ENCODE assay signal across 8 cellular contexts in the genomic region with DNA sequence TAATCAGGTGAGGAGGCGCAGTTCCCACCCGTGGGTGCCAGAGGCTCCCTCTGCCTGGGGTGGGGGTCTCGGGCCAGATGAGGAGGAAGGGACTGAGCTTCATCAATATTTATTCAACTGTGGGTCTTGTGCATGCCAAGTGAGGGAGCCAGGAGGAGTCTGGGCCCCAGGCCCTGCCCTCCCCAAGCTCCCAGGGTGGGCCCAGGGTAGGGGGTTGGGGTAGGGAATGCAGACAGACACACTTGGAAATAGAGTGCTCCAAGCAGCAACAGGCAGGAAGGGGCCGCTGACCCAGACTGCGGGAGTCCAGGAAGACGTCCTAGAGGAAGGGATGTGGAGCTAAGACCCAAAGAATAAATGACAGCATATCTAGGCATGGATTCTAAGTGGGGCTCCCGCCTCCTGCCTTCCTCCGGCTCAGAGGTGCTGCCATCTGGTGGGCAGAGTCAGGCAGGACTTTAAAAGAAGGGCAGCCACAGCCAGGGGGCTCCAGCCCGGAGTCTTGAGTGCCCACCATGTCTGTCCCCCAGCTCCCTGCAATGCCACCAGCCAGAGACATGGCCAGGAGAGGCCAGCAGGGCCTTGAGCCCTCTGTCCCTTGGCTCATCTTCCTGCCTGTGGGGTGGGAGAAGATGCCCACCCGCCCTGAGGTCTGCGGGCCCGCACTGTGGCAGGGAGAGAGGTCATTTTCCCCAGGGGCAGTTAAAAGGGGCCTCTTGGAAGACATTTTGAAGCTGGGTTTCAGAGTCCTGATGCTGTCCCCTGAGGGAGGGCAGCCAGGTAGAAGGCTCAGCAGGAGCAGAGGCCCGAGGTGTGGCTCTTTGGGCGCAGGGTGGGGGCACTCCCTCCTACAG.
DNase-seq lines count a peak whose midpoint lies in the region; ATAC-seq and TF ChIP-seq lines count a peak whose summit lies in the region.

No MANE protein-coding gene starts in this region.

- no peaks in the 10 kb centered on the region for H3F3A ChIP-seq in OCI-LY1 (ENCODE audit: insufficient read depth, low read length)

- H3K9me3 ChIP-seq in OCI-LY1 (ENCODE audit: low read length) (no peaks in the 10 kb centered on the region), gastroesophageal sphincter (peaks cover 0 to 5% (median 0%) of the 10 kb centered on the region in 3 donors)

- 6 to 8% methylated on average over 3 of the region's 14 CpGs for WGBS in gastroesophageal sphincter (ENCODE audit: low coverage in 1 of 2), 2 donors

- no peaks in the 10 kb centered on the region for H3K9me2 ChIP-seq in OCI-LY1 (ENCODE audit: low read depth, low read length)

- no peak overlapping the region for H2AFZ ChIP-seq in OCI-LY1 (ENCODE audit: low read length)

- H3K27ac ChIP-seq in OCI-LY1 (ENCODE audit: low read depth, low read length, poor library complexity, severe bottlenecking) (no peak overlapping the region), gastroesophageal sphincter (no peak overlapping the region)

- TF ChIP-seq POLR2A in gastroesophageal sphincter (IDR thresholded peaks at IDR 0.05), result no peak

- H3K36me3 ChIP-seq in OCI-LY1 (ENCODE audit: insufficient read depth, low read length), result no peaks in the 10 kb centered on the region
- no peaks in the 10 kb centered on the region for H3K36me3 ChIP-seq in gastroesophageal sphincter

- H4K20me1 ChIP-seq in OCI-LY1 (ENCODE audit: insufficient read depth, low read length), result no peaks in the 10 kb centered on the region

- TF ChIP-seq EP300 in gastroesophageal sphincter (IDR thresholded peaks at IDR 0.05), result no peak

- DNase-seq in Ammon's horn (ENCODE audit: low spot score) (peak; percentile 52), H4 (ENCODE audit: low spot score) (peak; percentile 50), putamen (ENCODE audit: low spot score) (peak; percentile 24), cerebellar nuclear complex (lab: John Stamatoyannopoulos, UW) (no peak)
- DNase-seq in activated effector memory CD4-positive, alpha-beta T cell treated with anti-CD3 and anti-CD28 coated beads, Interleukin-2, amount 50 U/mL, for 16 hours, result peak; percentile 78

- TF ChIP-seq CTCF in OCI-LY1 (IDR thresholded peaks at IDR 0.05; ENCODE audit: low read length), result peak; percentile 60
- peak in 3 of 4 experiments; percentile 32 to 83 (median 60) for TF ChIP-seq CTCF in gastroesophageal sphincter (IDR thresholded peaks at IDR 0.05)

- no peaks in the 10 kb centered on the region for H3K79me2 ChIP-seq in OCI-LY1 (ENCODE audit: insufficient read depth, low read length)

- no peak overlapping the region for H3K9ac ChIP-seq in OCI-LY1 (ENCODE audit: low read length)

- ATAC-seq in gastroesophageal sphincter (no peak), HG02870 (IDR thresholded peaks at IDR 0.05; ENCODE audit: unreplicated experiment) (no peak)

- H3K27me3 ChIP-seq in OCI-LY1 (ENCODE audit: insufficient read depth, low read length) (no peaks in the 10 kb centered on the region), gastroesophageal sphincter (peaks cover 33% of the 10 kb centered on the region)

- H3K4me1 ChIP-seq in OCI-LY1 (ENCODE audit: insufficient read depth, low read length, severe bottlenecking) (no peaks in the 10 kb centered on the region), gastroesophageal sphincter (no peaks in the 10 kb centered on the region)

- no peak overlapping the region for H3K4me2 ChIP-seq in OCI-LY1 (ENCODE audit: low read length)

- H3K4me3 ChIP-seq in OCI-LY1 (ENCODE audit: low read depth, low read length, poor library complexity, severe bottlenecking) (no peak overlapping the region), gastroesophageal sphincter (no peak overlapping the region)

Comparison
In these comparisons a context has a peak if more than half of its experiments do, and no peak if none do; other contexts are left out.
1. DNase-seq: peak in Ammon's horn (single experiment), H4 (single experiment), activated effector memory CD4-positive, alpha-beta T cell treated with anti-CD3 and anti-CD28 coated beads, Interleukin-2, amount 50 U/mL, for 16 hours (single experiment) and putamen (single experiment); none in cerebellar nuclear complex (0 of 2).